In genomic region chr10:121608669-121609190, GRCh38 we compare ENCODE assay signal across 8 cellular contexts. TPM values are rescaled to one million over a fixed set of nuclear protein-coding genes. Genes with fewer than 3 reads are reported as not detected.
DNase-seq lines count a peak whose midpoint lies in the region; ATAC-seq, FAIRE-seq and TF ChIP-seq lines count a peak whose summit lies in the region.

No MANE protein-coding gene starts in this region.

- H3K4me1 ChIP-seq in esophagus (ENCODE audit: control insufficient read depth in 2 of 2, insufficient read depth in 2 of 2, low read length in 1 of 2): peaks cover 0 to 5% of the 10 kb centered on the region in 2 donors

- peaks cover 75% of the 10 kb centered on the region for H3K27me3 Mint-ChIP-seq in nephron (ENCODE audit: low read depth)

- H3K9me3 Mint-ChIP-seq in nephron: no peaks in the 10 kb centered on the region

- H3K27ac Mint-ChIP-seq in nephron: no peak overlapping the region

- no peaks in the 10 kb centered on the region for H3K4me1 Mint-ChIP-seq in nephron

- no peaks in the 10 kb centered on the region for H3K9me3 ChIP-seq in esophagus (ENCODE audit: control insufficient read depth in 2 of 2, insufficient read depth in 1 of 2, low read depth in 1 of 2, low read length in 1 of 2)

- no peaks in the 10 kb centered on the region for H3K36me3 ChIP-seq in esophagus (ENCODE audit: control insufficient read depth in 2 of 2, insufficient read depth in 2 of 2, low read length in 1 of 2)

- no peaks in the 10 kb centered on the region for H3K27me3 ChIP-seq in esophagus (ENCODE audit: control insufficient read depth in 1 of 2, insufficient read depth in 2 of 2, low read length in 2 of 2)

- peak; percentile 91 to 96 (median 91) for TF ChIP-seq CTCF in nephron (IDR thresholded peaks at IDR 0.05; ENCODE audit: unreplicated experiment in 3 of 3)

- 7 to 8% methylated on average over 51 to 53 of the region's 53 CpGs for WGBS in esophagus, 2 donors

- DNase-seq in activated CD4-positive, CD25-positive, alpha-beta regulatory T cell (lab: John Stamatoyannopoulos, UW): no peak
- DNase-seq in SW480 (ENCODE audit: low spot score) (peak; percentile 32), urothelium cell line (ENCODE audit: low spot score) (peak; percentile 82), OCI-M1 (lab: John Stamatoyannopoulos, UW) (no peak)

- H3K4me3 ChIP-seq in esophagus (ENCODE audit: low read depth in 1 of 2, low read length in 2 of 2): peak overlapping the region; percentile 33 to 40

- FAIRE-seq in urothelium cell line (lab: Jason Lieb, UNC): peak; percentile 55

- H3K36me3 Mint-ChIP-seq in nephron (ENCODE audit: low read depth): no peaks in the 10 kb centered on the region

- peak; percentile 21 to 30 for ATAC-seq in activated CD4-positive, CD25-positive, alpha-beta regulatory T cell treated with anti-CD3 and anti-CD28 coated beads, Interleukin-2, amount 50 U/mL, for 24 hours
- ATAC-seq in HG03064 (IDR thresholded peaks at IDR 0.05; ENCODE audit: low read depth, unreplicated experiment): peak; percentile 67

- peak overlapping the region in 1 of 2 donors; percentile 37 for H3K27ac ChIP-seq in esophagus (ENCODE audit: low read depth in 2 of 2, low read length in 1 of 2)

- peak overlapping the region; percentile 43 to 69 (median 66) for H3K4me3 Mint-ChIP-seq in nephron

RNA-seq across cellular contexts. Expression of gene FGFR2, which starts 10.5 kb away (rescaled TPM):
- polyA plus RNA-seq in esophagus: 10 to 100 TPM; 10.8 to 15.4 TPM

Comparison
In these comparisons a context has a peak if more than half of its experiments do, and no peak if none do; other contexts are left out.
1. DNase-seq: peak in SW480 (single experiment) and urothelium cell line (single experiment); none in activated CD4-positive, CD25-positive, alpha-beta regulatory T cell (0 of 4) and OCI-M1 (single experiment).